8 cellular contexts compared by ENCODE assay signal in genomic region chr20:32109392-32110172, GRCh38. TPM values are rescaled to one million over a fixed set of nuclear protein-coding genes. Genes with fewer than 3 reads are reported as not detected.
DNase-seq lines count a peak whose midpoint lies in the region; TF ChIP-seq lines count a peak whose summit lies in the region.

A gene with protein sequence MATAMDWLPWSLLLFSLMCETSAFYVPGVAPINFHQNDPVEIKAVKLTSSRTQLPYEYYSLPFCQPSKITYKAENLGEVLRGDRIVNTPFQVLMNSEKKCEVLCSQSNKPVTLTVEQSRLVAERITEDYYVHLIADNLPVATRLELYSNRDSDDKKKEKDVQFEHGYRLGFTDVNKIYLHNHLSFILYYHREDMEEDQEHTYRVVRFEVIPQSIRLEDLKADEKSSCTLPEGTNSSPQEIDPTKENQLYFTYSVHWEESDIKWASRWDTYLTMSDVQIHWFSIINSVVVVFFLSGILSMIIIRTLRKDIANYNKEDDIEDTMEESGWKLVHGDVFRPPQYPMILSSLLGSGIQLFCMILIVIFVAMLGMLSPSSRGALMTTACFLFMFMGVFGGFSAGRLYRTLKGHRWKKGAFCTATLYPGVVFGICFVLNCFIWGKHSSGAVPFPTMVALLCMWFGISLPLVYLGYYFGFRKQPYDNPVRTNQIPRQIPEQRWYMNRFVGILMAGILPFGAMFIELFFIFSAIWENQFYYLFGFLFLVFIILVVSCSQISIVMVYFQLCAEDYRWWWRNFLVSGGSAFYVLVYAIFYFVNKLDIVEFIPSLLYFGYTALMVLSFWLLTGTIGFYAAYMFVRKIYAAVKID (plus strand): TSS chr20:32109714. CDS start chr20:32109741, 27 bp downstream.

- H3K4me3 ChIP-seq in HAP-1 (peak within 1 kb of the TSS; percentile 97), MM.1S (ENCODE audit: low read length) (peak within 1 kb of the TSS; percentile 78), fibroblast of villous mesenchyme (ENCODE audit: low read depth, low read length) (peak within 1 kb of the TSS; percentile 92), neural cell (ENCODE audit: low read length) (peak within 1 kb of the TSS; percentile 71), stomach (peak within 1 kb of the TSS; percentile 91 to 99 (median 97))

- peak within 1 kb of the TSS; percentile 87 for H2AFZ ChIP-seq in MM.1S (ENCODE audit: low read length)
- peak within 1 kb of the TSS; percentile 93 for H2AFZ ChIP-seq in neural cell (ENCODE audit: low read depth, low read length)

- H3K36me3 ChIP-seq in ES-I3 (ENCODE audit: insufficient read depth, low read length): no peaks in the 10 kb centered on the region
- H3K36me3 ChIP-seq in HAP-1 (replicated peaks): peaks cover 3% of the 10 kb centered on the region; the same call in 1 of the 2 replicates
- H3K36me3 ChIP-seq in MM.1S (replicated peaks; ENCODE audit: insufficient read depth, low read length): no peaks in the 10 kb centered on the region
- no peaks in the 10 kb centered on the region for H3K36me3 ChIP-seq in neural cell (ENCODE audit: insufficient read depth, low read length)
- no peaks in the 10 kb centered on the region for H3K36me3 ChIP-seq in stomach

- no peaks in the 10 kb centered on the region for H3K9me3 ChIP-seq in ES-I3 (ENCODE audit: control insufficient read depth, insufficient read depth, low read length)
- H3K9me3 ChIP-seq in HAP-1: no peaks in the 10 kb centered on the region
- H3K9me3 ChIP-seq in MM.1S (replicated peaks; ENCODE audit: insufficient read depth, low read length): no peaks in the 10 kb centered on the region
- no peaks in the 10 kb centered on the region for H3K9me3 ChIP-seq in neural cell (ENCODE audit: low read length)
- H3K9me3 ChIP-seq in stomach: no peaks in the 10 kb centered on the region

- H3K4me2 ChIP-seq in MM.1S (ENCODE audit: low read depth, low read length) (peak within 1 kb of the TSS; percentile 87), neural cell (ENCODE audit: low read length) (peak within 1 kb of the TSS; percentile 95)

- H4K20me1 ChIP-seq in MM.1S (ENCODE audit: insufficient read depth, low read length): peaks cover 8% of the 10 kb centered on the region; the same call in 1 of the 2 replicates
- H4K20me1 ChIP-seq in neural cell (ENCODE audit: insufficient read depth): no peaks in the 10 kb centered on the region

- H3K27ac ChIP-seq in MM.1S (ENCODE audit: low read length): peak within 1 kb of the TSS; percentile 80
- H3K27ac ChIP-seq in neural cell (ENCODE audit: low read length): peak within 1 kb of the TSS; percentile 93
- peak within 1 kb of the TSS; percentile 98 to 99 (median 99) for H3K27ac ChIP-seq in stomach

- in situ Hi-C loops in HAP-1 (cut with MboI; ENCODE audit: low sequenced_read_pairs): no loop called here

- peaks cover 51% of the 10 kb centered on the region for H3K79me2 ChIP-seq in MM.1S (ENCODE audit: low read length)
- H3K79me2 ChIP-seq in neural cell (replicated peaks; ENCODE audit: insufficient read depth, low read length): peaks cover 41% of the 10 kb centered on the region

- no peak for TF ChIP-seq CTCF in MM.1S (IDR thresholded peaks at IDR 0.05; ENCODE audit: low read length)
- TF ChIP-seq CTCF in fibroblast of villous mesenchyme (IDR thresholded peaks at IDR 0.05; ENCODE audit: insufficient read depth, low read depth, low read length): no peak
- peak; percentile 49 for TF ChIP-seq CTCF in neural cell (IDR thresholded peaks at IDR 0.05; ENCODE audit: poor library complexity, severe bottlenecking)
- no peak for TF ChIP-seq CTCF in stomach (IDR thresholded peaks at IDR 0.05)

- peak; percentile 83 for TF ChIP-seq EP300 in neural cell (conservative IDR thresholded peaks at IDR 0.05; ENCODE audit: poor library complexity, severe bottlenecking)
- no peak for TF ChIP-seq EP300 in stomach (IDR thresholded peaks at IDR 0.05)

- WGBS in stomach, 5 donors: 0 to 1% (median 0%) methylated on average over 32 to 38 of the region's 38 CpGs

- peaks cover 7% of the 10 kb centered on the region for H3F3A ChIP-seq in MM.1S (ENCODE audit: insufficient read depth, low read length)
- no peaks in the 10 kb centered on the region for H3F3A ChIP-seq in neural cell (ENCODE audit: insufficient read depth, low read length, poor library complexity, severe bottlenecking)

- H3K27me3 ChIP-seq in HAP-1 (ENCODE audit: low read depth): peaks cover 3% of the 10 kb centered on the region; the same call in 1 of the 2 replicates
- peaks cover 2% of the 10 kb centered on the region; the same call in 1 of the 2 replicates for H3K27me3 ChIP-seq in MM.1S (replicated peaks; ENCODE audit: insufficient read depth, low read length)
- H3K27me3 ChIP-seq in neural cell (ENCODE audit: insufficient read depth, low read depth, low read length): peaks cover 4% of the 10 kb centered on the region
- peaks cover 0 to 7% (median 3%) of the 10 kb centered on the region in 3 donors for H3K27me3 ChIP-seq in stomach

- H3K9ac ChIP-seq in ES-I3 (ENCODE audit: low read depth, low read length) (peak within 1 kb of the TSS; percentile 99), MM.1S (ENCODE audit: low read length) (peak within 1 kb of the TSS; percentile 92), neural cell (ENCODE audit: low read length) (peak within 1 kb of the TSS; percentile 97)

- TF ChIP-seq POLR2A in stomach (IDR thresholded peaks at IDR 0.05): no peak

- H3K4me1 ChIP-seq in ES-I3 (ENCODE audit: insufficient read depth, low read length): no peaks in the 10 kb centered on the region; the same call in 1 of the 2 replicates
- H3K4me1 ChIP-seq in HAP-1: peaks cover 6% of the 10 kb centered on the region
- H3K4me1 ChIP-seq in MM.1S (ENCODE audit: low read length): peaks cover 13% of the 10 kb centered on the region
- H3K4me1 ChIP-seq in stomach: peaks cover 30 to 46% (median 43%) of the 10 kb centered on the region in 4 donors

- peak; percentile 88 to 95 for DNase-seq in HAP-1 (ENCODE audit: low spot score in 2 of 2)
- peak; percentile 94 for DNase-seq in MM.1S
- DNase-seq in SIG-M5 (lab: John Stamatoyannopoulos, UW): peak; percentile 76
- peak; percentile 85 for DNase-seq in activated gamma-delta T cell treated with Interleukin-2 at 50 U/mL for 16 hours
- DNase-seq in fibroblast of villous mesenchyme (ENCODE audit: low read depth): peak; percentile 96
- peak; percentile 88 for DNase-seq in stomach

- intact Hi-C loops in stomach (cut with DNase I; ENCODE audit: low total_unique reads): no loop called here

- H3K9me2 ChIP-seq in MM.1S (replicated peaks; ENCODE audit: insufficient read depth, low read length) (no peaks in the 10 kb centered on the region), neural cell (ENCODE audit: insufficient read depth, low read length) (no peaks in the 10 kb centered on the region)

- peak; percentile 30 for TF ChIP-seq RAD21 in neural cell (conservative IDR thresholded peaks at IDR 0.05)

TF ChIP-seq in neural cell, 6 proteins besides CTCF, POLR2A, EP300 and RAD21:
- TF ChIP-seq MXI1 (conservative IDR thresholded peaks at IDR 0.05; ENCODE audit: poor library complexity, severe bottlenecking): peak; percentile 96
- TF ChIP-seq EZH2 (IDR thresholded peaks at IDR 0.05; ENCODE audit: borderline replicate concordance, insufficient read depth, low read length, poor library complexity, severe bottlenecking): no peak
- TF ChIP-seq REST (IDR thresholded peaks at IDR 0.05; ENCODE audit: borderline replicate concordance): peak; percentile 94
- TF ChIP-seq SMC3 (conservative IDR thresholded peaks at IDR 0.05; ENCODE audit: poor library complexity): peak; percentile 66
- TF ChIP-seq POLR2AphosphoS5 (IDR thresholded peaks at IDR 0.05): peak; percentile 97
- TF ChIP-seq TAF1 (IDR thresholded peaks at IDR 0.05; ENCODE audit: low read depth): peak; percentile 94

RNA-seq across cellular contexts. Expression of the gene that starts here (rescaled TPM):
- total RNA-seq in fibroblast of villous mesenchyme (43.5 and 58.7 TPM in 2 replicates), stomach (10 to 100 TPM; 20.6 to 50.8 (median 27.7) TPM)
- polyA plus RNA-seq in neural cell (17.8 and 18.3 TPM in 2 replicates), stomach (10 to 100 TPM in 2 of 3 donors, 1 to 10 TPM in 1; 6.7 to 22.5 (median 13.1) TPM)
- polyA minus RNA-seq in neural cell: 32.1 and 33.9 TPM in 2 replicates

Comparison
In these comparisons a context has a peak if more than half of its experiments do, and no peak if none do; other contexts are left out.
1. Peak in every context shown above with its lines: DNase-seq, H3K4me3 ChIP-seq and H3K27ac ChIP-seq.